1 cellular context compared by ENCODE assay signal in the genomic region with DNA sequence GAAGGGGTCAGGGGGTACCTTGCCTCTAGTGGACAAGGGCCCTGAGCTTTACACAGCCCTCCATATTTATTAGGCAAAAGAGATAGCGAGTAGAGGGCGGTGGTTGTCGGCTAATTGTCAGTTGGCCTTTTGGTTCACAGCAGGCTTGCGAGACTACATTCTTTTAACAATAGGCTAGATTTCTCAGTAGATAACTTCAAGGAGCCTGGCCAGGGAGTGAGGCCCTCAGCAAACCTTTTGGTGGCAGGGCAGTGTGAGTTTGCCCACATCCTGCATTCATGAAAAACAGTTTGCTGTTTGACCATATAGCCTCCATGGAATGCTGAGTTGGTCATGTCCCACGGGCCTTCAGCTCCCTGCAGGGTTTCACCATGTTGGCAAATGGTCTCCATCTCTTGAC. TPM values are rescaled to one million over a fixed set of nuclear protein-coding genes. Genes with fewer than 3 reads are reported as not detected.
"Had no signal": no experiment of that assay in that cellular context is flagged by ENCODE, and none has a peak within 500 bp of the region (broad histone marks: within the 10 kb centered on the region; RNA-seq: fewer than 3 reads in every experiment).

No MANE protein-coding gene starts in this region.

RNA-seq across cellular contexts. Expression of a gene that starts 51.8 kb away (rescaled TPM):
- polyA plus RNA-seq: naive thymus-derived CD8-positive, alpha-beta T cell had no signal
